Comparison of ENCODE assay signal across 11 cellular contexts in genomic region chr16:89009343-89010209, GRCh38. TPM values are rescaled to one million over a fixed set of nuclear protein-coding genes. Genes with fewer than 3 reads are reported as not detected.
DNase-seq lines count a peak whose midpoint lies in the region; ATAC-seq and TF ChIP-seq lines count a peak whose summit lies in the region.
"Had no signal": no experiment of that assay in that cellular context is flagged by ENCODE, and none has a peak within 500 bp of the region (broad histone marks: within the 10 kb centered on the region; RNA-seq: fewer than 3 reads in every experiment).

No MANE protein-coding gene starts in this region.

- no peak overlapping the region for H3K27ac ChIP-seq in mammary epithelial cell (ENCODE audit: insufficient read depth, low read depth, low read length)
- no peak overlapping the region for H3K27ac ChIP-seq in uterus

- H3K79me2 ChIP-seq in mammary epithelial cell (ENCODE audit: insufficient read depth, low read length), result no peaks in the 10 kb centered on the region

- H3K4me3 ChIP-seq in mammary epithelial cell (replicated peaks in 1 of 3; ENCODE audit: insufficient read depth in 1 of 3, low read depth in 2 of 3, low read length in 3 of 3), result no peak overlapping the region
- H3K4me3 ChIP-seq in uterus, result no peak overlapping the region

- H3K4me2 ChIP-seq in mammary epithelial cell (ENCODE audit: insufficient read depth, low read depth, low read length), result no peak overlapping the region

- dilution Hi-C loops in mammary epithelial cell (cut with HindIII; ENCODE audit: low sequenced_read_pairs), result no loop called here

- no TSS peak for BruUV-seq in mammary epithelial cell (replicated peaks; lab: Mats Ljungman, UMichigan)

- CTCF ChIA-PET in mammary epithelial cell (lab: Charles Lee; ENCODE audit: low non-redundant PET), result no interaction called here

- no peak for TF ChIP-seq CTCF in mammary epithelial cell (conservative IDR thresholded peaks at IDR 0.05 in 1 of 2, IDR thresholded peaks at IDR 0.05 in 1 of 2; ENCODE audit: extremely low read depth in 1 of 2, insufficient read depth in 1 of 2, low read depth in 1 of 2, low read length in 2 of 2)
- no peak for TF ChIP-seq CTCF in uterus (IDR thresholded peaks at IDR 0.05)

- H3K4me1 ChIP-seq in mammary epithelial cell (ENCODE audit: insufficient read depth, low read length) (no peaks in the 10 kb centered on the region), uterus (no peaks in the 10 kb centered on the region)

- intact Hi-C loops in mammary epithelial cell (cut with micrococcal nuclease), result no loop called here
- intact Hi-C loops in uterus (cut with DNase I; ENCODE audit: low total_unique reads), result no loop called here

- H4K20me1 ChIP-seq in mammary epithelial cell (ENCODE audit: insufficient read depth, low read length), result no peaks in the 10 kb centered on the region

- H3K4me1 Mint-ChIP-seq in activated naive CD8-positive, alpha-beta T cell treated with anti-CD3 and anti-CD28 coated beads, Interleukin-2, amount 50 U/mL, for 24 hours, result no peaks in the 10 kb centered on the region

- no peak for TF ChIP-seq POLR2A in uterus (IDR thresholded peaks at IDR 0.05)

- in situ Hi-C loops in T47D (cut with HindIII; ENCODE audit: low pct_unique_long_range_greater_than_20kb, low sequenced_read_pairs) (no loop called here), mammary epithelial cell (cut with MboI; ENCODE audit: low sequenced_read_pairs in 2 of 2) (no loop called here)

- H3K9me3 Mint-ChIP-seq in activated naive CD8-positive, alpha-beta T cell treated with anti-CD3 and anti-CD28 coated beads, Interleukin-2, amount 50 U/mL, for 24 hours, result peaks cover 3% of the 10 kb centered on the region

- DNase-seq in T47D (ENCODE audit: low read depth in 1 of 2, low spot score in 1 of 2) (peak; percentile 87 to 92), mammary epithelial cell (no peak), iPS-NIHi11 (ENCODE audit: low spot score) (peak; percentile 81), GM03348 (ENCODE audit: low spot score) (no peak), uterus (no peak)
- peak; percentile 42 for DNase-seq in activated CD4-positive, alpha-beta T cell treated with anti-CD3 and anti-CD28 coated beads for 48 hours
- peak; percentile 17 for DNase-seq in stimulated activated CD4-positive, alpha-beta T cell treated with anti-CD3 and anti-CD28 coated beads, Interleukin-4, amount 100 ng/mL, for 24 hours
- DNase-seq in activated naive CD8-positive, alpha-beta T cell treated with anti-CD3 and anti-CD28 coated beads, Interleukin-2, amount 50 U/mL, for 24 hours, result no peak
- DNase-seq: NCI-H1436 had no signal

- H3K9ac ChIP-seq in mammary epithelial cell (ENCODE audit: insufficient read depth, low read length), result no peak overlapping the region

- no peaks in the 10 kb centered on the region for H3K36me3 Mint-ChIP-seq in activated naive CD8-positive, alpha-beta T cell treated with anti-CD3 and anti-CD28 coated beads, Interleukin-2, amount 50 U/mL, for 24 hours (ENCODE audit: low read depth)
- H3K36me3 Mint-ChIP-seq: T-cell had no signal

- H3K9me3 ChIP-seq in mammary epithelial cell (replicated peaks; ENCODE audit: insufficient read depth, low read length), result no peaks in the 10 kb centered on the region
- no peaks in the 10 kb centered on the region for H3K9me3 ChIP-seq in uterus

- no peak overlapping the region for H3K4me3 Mint-ChIP-seq in activated naive CD8-positive, alpha-beta T cell treated with anti-CD3 and anti-CD28 coated beads, Interleukin-2, amount 50 U/mL, for 24 hours
- H3K4me3 Mint-ChIP-seq: T-cell had no signal

- H3K27me3 Mint-ChIP-seq in activated naive CD8-positive, alpha-beta T cell treated with anti-CD3 and anti-CD28 coated beads, Interleukin-2, amount 50 U/mL, for 24 hours, result peaks cover 32% of the 10 kb centered on the region

- H2AFZ ChIP-seq in mammary epithelial cell (ENCODE audit: low read depth, low read length), result no peak overlapping the region

- no peak for ATAC-seq in activated naive CD8-positive, alpha-beta T cell treated with anti-CD3 and anti-CD28 coated beads, Interleukin-2, amount 50 U/mL, for 24 hours

- H3K36me3 ChIP-seq in mammary epithelial cell (ENCODE audit: insufficient read depth, low read length) (no peaks in the 10 kb centered on the region), uterus (no peaks in the 10 kb centered on the region)

- H3K27ac Mint-ChIP-seq in activated naive CD8-positive, alpha-beta T cell treated with anti-CD3 and anti-CD28 coated beads, Interleukin-2, amount 50 U/mL, for 24 hours, result no peak overlapping the region
- H3K27ac Mint-ChIP-seq: T-cell had no signal

- H3K27me3 ChIP-seq in mammary epithelial cell (ENCODE audit: insufficient read depth, low read length) (no peaks in the 10 kb centered on the region), uterus (no peaks in the 10 kb centered on the region)

- 28% methylated on average over 12 of the region's 17 CpGs for WGBS in mammary epithelial cell (ENCODE audit: low coverage, missing lambda C conversion rate)

RNA-seq across cellular contexts. Expression of gene CBFA2T3, which starts 32.6 kb away (rescaled TPM):
- total RNA-seq in mammary epithelial cell (under 1 TPM in 1 of 2 donors, not detected in 1; 0.83 TPM), uterus (10 to 100 TPM in 1 of 4 donors, 1 to 10 TPM in 1, under 1 TPM in 2; under 0.01 to 12.1 (median 3.1) TPM)
- polyA plus RNA-seq in mammary epithelial cell, result 0.09 TPM
- polyA minus RNA-seq in mammary epithelial cell, result not detected
- polyA plus RNA-seq: BJ had no signal

Comparison
In these comparisons a context has a peak if more than half of its experiments do, and no peak if none do; other contexts are left out.
1. DNase-seq: peak in T47D (2 of 2), activated CD4-positive, alpha-beta T cell treated with anti-CD3 and anti-CD28 coated beads for 48 hours (single experiment), iPS-NIHi11 (single experiment) and stimulated activated CD4-positive, alpha-beta T cell treated with anti-CD3 and anti-CD28 coated beads, Interleukin-4, amount 100 ng/mL, for 24 hours (single experiment); none in mammary epithelial cell (single experiment), GM03348 (single experiment), uterus (0 of 2) and activated naive CD8-positive, alpha-beta T cell treated with anti-CD3 and anti-CD28 coated beads, Interleukin-2, amount 50 U/mL, for 24 hours (single experiment).